ENCODE assay signal across 17 cellular contexts in the genomic region with DNA sequence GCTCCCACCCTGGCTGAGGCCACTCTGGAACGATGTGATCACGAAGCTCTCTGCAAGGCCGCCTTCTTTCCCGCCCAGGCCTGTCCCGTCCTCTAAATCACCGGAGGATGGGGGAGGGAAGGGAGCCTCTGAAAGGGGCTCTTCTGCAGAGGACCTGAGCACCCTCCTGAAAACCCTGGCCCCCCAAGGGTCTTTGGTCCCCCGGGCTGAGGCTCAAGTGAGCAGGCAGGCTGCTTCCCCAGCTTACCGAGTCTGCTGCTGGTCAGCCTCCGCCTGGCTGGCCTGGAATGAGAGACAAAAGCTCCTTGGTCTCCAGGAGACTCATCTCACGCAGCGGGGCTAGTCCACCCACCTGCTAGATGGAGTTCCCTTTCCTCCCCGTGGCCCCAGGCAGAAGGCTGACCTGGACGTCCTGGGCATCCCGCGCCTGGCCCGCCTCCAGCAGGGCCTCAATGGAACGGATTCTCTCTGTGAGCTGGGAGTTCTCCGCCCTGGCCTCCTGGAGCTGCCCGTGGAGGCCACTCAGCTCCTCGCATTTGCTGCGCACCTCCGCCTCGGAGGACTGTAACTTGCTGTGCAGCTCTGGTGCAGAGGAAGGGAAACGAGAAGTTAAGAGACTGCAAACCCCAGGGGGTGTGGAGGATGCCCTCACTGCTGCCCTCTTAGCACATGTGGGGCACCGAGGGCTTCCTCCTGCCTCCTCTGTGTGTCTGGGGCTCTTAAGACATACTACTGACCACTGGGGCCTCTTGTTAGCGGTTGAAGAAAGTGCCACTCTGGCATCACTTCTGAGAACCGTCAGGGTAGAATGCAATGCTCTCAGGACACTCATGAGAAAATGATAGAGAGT. TPM values are rescaled to one million over a fixed set of nuclear protein-coding genes. Genes with fewer than 3 reads are reported as not detected.
DNase-seq lines count a peak whose midpoint lies in the region; ATAC-seq, FAIRE-seq and TF ChIP-seq lines count a peak whose summit lies in the region.
"Had no signal": no experiment of that assay in that cellular context is flagged by ENCODE, and none has a peak within 500 bp of the region (broad histone marks: within the 10 kb centered on the region; RNA-seq: fewer than 3 reads in every experiment).

No MANE protein-coding gene starts in this region.

- no peak for TF ChIP-seq CTCF in activated CD8-positive, alpha-beta T cell treated with anti-CD3 and anti-CD28 coated beads for 36 hours (IDR thresholded peaks at IDR 0.05)
- TF ChIP-seq CTCF in endothelial cell (IDR thresholded peaks at IDR 0.05; ENCODE audit: unreplicated experiment) (no peak), lower lobe of right lung (IDR thresholded peaks at IDR 0.05) (no peak), stomach (IDR thresholded peaks at IDR 0.05) (no peak), D721Med (IDR thresholded peaks at IDR 0.05; ENCODE audit: insufficient read depth, missing control alignments) (no peak)

- TF ChIP-seq POLR2A in stomach (IDR thresholded peaks at IDR 0.05), result no peak

- FAIRE-seq in D721Med (lab: Jason Lieb, UNC), result no peak
- FAIRE-seq: GM12892 had no signal

- POLR2A ChIA-PET in activated CD8-positive, alpha-beta T cell treated with anti-CD3 and anti-CD28 coated beads, Interleukin-2, amount 10 ng/mL, durations not matched to agents 7 days and 5 days (lab: Charles Lee), result no interaction called here
- POLR2A ChIA-PET in activated CD8-positive, alpha-beta T cell treated with anti-CD3 and anti-CD28 coated beads for 36 hours (lab: Charles Lee), result no interaction called here

- H3K27me3 ChIP-seq in lower lobe of right lung (ENCODE audit: low read depth), result no peaks in the 10 kb centered on the region
- H3K27me3 ChIP-seq in stomach, result no peaks in the 10 kb centered on the region
- H3K27me3 ChIP-seq: BLaER1 treated with 17β-estradiol and CSF1 and Interleukin-3, amounts not matched to agents 10 nM and 100 nM had no signal

- H3K9me3 Mint-ChIP-seq in activated CD8-positive, alpha-beta T cell treated with anti-CD3 and anti-CD28 coated beads, Interleukin-2, amount 10 ng/mL, durations not matched to agents 7 days and 5 days (ENCODE audit: insufficient read depth), result no peaks in the 10 kb centered on the region
- no peaks in the 10 kb centered on the region for H3K9me3 Mint-ChIP-seq in activated CD8-positive, alpha-beta T cell treated with anti-CD3 and anti-CD28 coated beads for 36 hours
- no peaks in the 10 kb centered on the region for H3K9me3 Mint-ChIP-seq in endothelial cell (ENCODE audit: unreplicated experiment)

- no peak overlapping the region for H3K4me3 ChIP-seq in lower lobe of right lung
- H3K4me3 ChIP-seq in stomach, result no peak overlapping the region
- H3K4me3 ChIP-seq: BLaER1 treated with 17β-estradiol and CSF1 and Interleukin-3, amounts not matched to agents 10 nM and 100 nM; PC-9 had no signal

- H3K27ac ChIP-seq in lower lobe of right lung (peak overlapping the region; percentile 36), stomach (peak overlapping the region; percentile 70 to 84 (median 79))
- H3K27ac ChIP-seq: 22Rv1, PC-9 had no signal

- H3K27ac Mint-ChIP-seq in activated CD8-positive, alpha-beta T cell treated with anti-CD3 and anti-CD28 coated beads, Interleukin-2, amount 10 ng/mL, durations not matched to agents 7 days and 5 days, result peak overlapping the region; percentile 22
- H3K27ac Mint-ChIP-seq in activated CD8-positive, alpha-beta T cell treated with anti-CD3 and anti-CD28 coated beads for 36 hours, result no peak overlapping the region
- H3K27ac Mint-ChIP-seq in endothelial cell (ENCODE audit: unreplicated experiment), result no peak overlapping the region

- 52 to 76% (median 58%) methylated on average over 18 to 27 of the region's 27 CpGs for WGBS in stomach, 5 donors

- H3K27me3 Mint-ChIP-seq in activated CD8-positive, alpha-beta T cell treated with anti-CD3 and anti-CD28 coated beads, Interleukin-2, amount 10 ng/mL, durations not matched to agents 7 days and 5 days (ENCODE audit: low read depth), result no peaks in the 10 kb centered on the region
- H3K27me3 Mint-ChIP-seq in activated CD8-positive, alpha-beta T cell treated with anti-CD3 and anti-CD28 coated beads for 36 hours, result no peaks in the 10 kb centered on the region
- H3K27me3 Mint-ChIP-seq in endothelial cell (ENCODE audit: unreplicated experiment), result peaks cover 6% of the 10 kb centered on the region

- no peaks in the 10 kb centered on the region for H3K4me1 Mint-ChIP-seq in activated CD8-positive, alpha-beta T cell treated with anti-CD3 and anti-CD28 coated beads, Interleukin-2, amount 10 ng/mL, durations not matched to agents 7 days and 5 days (ENCODE audit: low read depth)
- H3K4me1 Mint-ChIP-seq in activated CD8-positive, alpha-beta T cell treated with anti-CD3 and anti-CD28 coated beads for 36 hours (ENCODE audit: low read depth), result no peaks in the 10 kb centered on the region
- H3K4me1 Mint-ChIP-seq in endothelial cell (ENCODE audit: unreplicated experiment), result no peaks in the 10 kb centered on the region

- H3K36me3 ChIP-seq in lower lobe of right lung (peaks cover 100% of the 10 kb centered on the region), stomach (peaks cover 82 to 100% (median 100%) of the 10 kb centered on the region in 4 donors)

- DNase-seq in activated CD8-positive, alpha-beta T cell treated with anti-CD3 and anti-CD28 coated beads, Interleukin-2, amount 10 ng/mL, durations not matched to agents 7 days and 5 days, result no peak
- DNase-seq in activated CD8-positive, alpha-beta T cell treated with anti-CD3 and anti-CD28 coated beads for 36 hours, result no peak
- DNase-seq in endothelial cell (ENCODE audit: low spot score) (no peak), lower lobe of right lung (peak; percentile 43), stomach (no peak), NCI-H774 (lab: John Stamatoyannopoulos, UW) (no peak), D721Med (ENCODE audit: insufficient read length, low spot score) (no peak)
- DNase-seq in stimulated activated naive CD4-positive, alpha-beta T cell (lab: John Stamatoyannopoulos, UW), result no peak
- DNase-seq: activated gamma-delta T cell, hypothalamus, NCI-H1436, NCI-H2171, occipital lobe, PC-9 had no signal

- H3K4me1 ChIP-seq in lower lobe of right lung, result peaks cover 8% of the 10 kb centered on the region
- peaks cover 8 to 56% (median 36%) of the 10 kb centered on the region in 4 donors for H3K4me1 ChIP-seq in stomach

- TF ChIP-seq EP300 in stomach (IDR thresholded peaks at IDR 0.05), result no peak

- no peak for ATAC-seq in activated CD8-positive, alpha-beta T cell treated with anti-CD3 and anti-CD28 coated beads, Interleukin-2, amount 10 ng/mL, durations not matched to agents 7 days and 5 days
- no peak for ATAC-seq in activated CD8-positive, alpha-beta T cell treated with anti-CD3 and anti-CD28 coated beads for 36 hours
- ATAC-seq in lower lobe of right lung, result peak in 1 of 2 donors; percentile 4

- no peak overlapping the region for H3K4me3 Mint-ChIP-seq in activated CD8-positive, alpha-beta T cell treated with anti-CD3 and anti-CD28 coated beads, Interleukin-2, amount 10 ng/mL, durations not matched to agents 7 days and 5 days
- no peak overlapping the region for H3K4me3 Mint-ChIP-seq in activated CD8-positive, alpha-beta T cell treated with anti-CD3 and anti-CD28 coated beads for 36 hours
- peak overlapping the region; percentile 39 for H3K4me3 Mint-ChIP-seq in endothelial cell (ENCODE audit: unreplicated experiment)

- H3K9me3 ChIP-seq in lower lobe of right lung, result no peaks in the 10 kb centered on the region
- no peaks in the 10 kb centered on the region for H3K9me3 ChIP-seq in stomach
- H3K9me3 ChIP-seq: BLaER1 treated with 17β-estradiol and CSF1 and Interleukin-3, amounts not matched to agents 10 nM and 100 nM had no signal

- peaks cover 17% of the 10 kb centered on the region for H3K36me3 Mint-ChIP-seq in activated CD8-positive, alpha-beta T cell treated with anti-CD3 and anti-CD28 coated beads, Interleukin-2, amount 10 ng/mL, durations not matched to agents 7 days and 5 days (ENCODE audit: low read depth)
- peaks cover 3% of the 10 kb centered on the region for H3K36me3 Mint-ChIP-seq in activated CD8-positive, alpha-beta T cell treated with anti-CD3 and anti-CD28 coated beads for 36 hours (ENCODE audit: low read depth)
- peaks cover 37% of the 10 kb centered on the region for H3K36me3 Mint-ChIP-seq in endothelial cell (ENCODE audit: low read depth, unreplicated experiment)

- intact Hi-C loops in activated CD8-positive, alpha-beta T cell treated with anti-CD3 and anti-CD28 coated beads for 36 hours (cut with micrococcal nuclease), result no loop called here
- intact Hi-C loops in lower lobe of right lung (cut with DNase I), result no loop called here
- intact Hi-C loops in stomach (cut with DNase I; ENCODE audit: low total_unique reads), result no loop called here

- CTCF ChIA-PET in activated CD8-positive, alpha-beta T cell treated with anti-CD3 and anti-CD28 coated beads, Interleukin-2, amount 10 ng/mL, durations not matched to agents 7 days and 5 days (lab: Charles Lee), result no interaction called here
- CTCF ChIA-PET in activated CD8-positive, alpha-beta T cell treated with anti-CD3 and anti-CD28 coated beads for 36 hours (lab: Charles Lee), result interaction anchor here (1.1 kb wide), 1 partner anchor 122 kb away, joined by 4 read pairs; no protein-coding TSS in a partner anchor

RNA-seq across cellular contexts. Expression of a gene that starts 54.7 kb away (rescaled TPM):
- total RNA-seq in activated CD8-positive, alpha-beta T cell treated with anti-CD3 and anti-CD28 coated beads, Interleukin-2, amount 10 ng/mL, durations not matched to agents 7 days and 5 days, result 10 to 100 TPM; 64.3 to 66.7 TPM
- total RNA-seq in activated CD8-positive, alpha-beta T cell treated with anti-CD3 and anti-CD28 coated beads for 36 hours, result 10 to 100 TPM; 35.2 to 35.9 TPM
- total RNA-seq in endothelial cell (ENCODE audit: unreplicated experiment), result 179 TPM
- total RNA-seq in lower lobe of right lung, result 138 TPM
- 100 to 1,000 TPM; 125 to 456 (median 251) TPM for total RNA-seq in stomach
- polyA plus RNA-seq in stomach, result 10 to 100 TPM; 34.4 to 79.6 (median 74.6) TPM

RNA-seq across cellular contexts. Expression of a gene that starts 57.5 kb away (rescaled TPM):
- 10 to 100 TPM; 59.0 to 63.6 TPM for total RNA-seq in activated CD8-positive, alpha-beta T cell treated with anti-CD3 and anti-CD28 coated beads, Interleukin-2, amount 10 ng/mL, durations not matched to agents 7 days and 5 days
- 10 to 100 TPM; 55.5 to 56.4 TPM for total RNA-seq in activated CD8-positive, alpha-beta T cell treated with anti-CD3 and anti-CD28 coated beads for 36 hours
- total RNA-seq in endothelial cell (ENCODE audit: unreplicated experiment), result 142 TPM
- 347 TPM for total RNA-seq in lower lobe of right lung
- 1,000 to 10,000 TPM in 1 of 5 donors, 100 to 1,000 TPM in 4; 334 to 1,254 (median 555) TPM for total RNA-seq in stomach
- 100 to 1,000 TPM; 464 to 624 (median 598) TPM for polyA plus RNA-seq in stomach
